Comparison of ENCODE assay signal across 8 cellular contexts in the genomic region with DNA sequence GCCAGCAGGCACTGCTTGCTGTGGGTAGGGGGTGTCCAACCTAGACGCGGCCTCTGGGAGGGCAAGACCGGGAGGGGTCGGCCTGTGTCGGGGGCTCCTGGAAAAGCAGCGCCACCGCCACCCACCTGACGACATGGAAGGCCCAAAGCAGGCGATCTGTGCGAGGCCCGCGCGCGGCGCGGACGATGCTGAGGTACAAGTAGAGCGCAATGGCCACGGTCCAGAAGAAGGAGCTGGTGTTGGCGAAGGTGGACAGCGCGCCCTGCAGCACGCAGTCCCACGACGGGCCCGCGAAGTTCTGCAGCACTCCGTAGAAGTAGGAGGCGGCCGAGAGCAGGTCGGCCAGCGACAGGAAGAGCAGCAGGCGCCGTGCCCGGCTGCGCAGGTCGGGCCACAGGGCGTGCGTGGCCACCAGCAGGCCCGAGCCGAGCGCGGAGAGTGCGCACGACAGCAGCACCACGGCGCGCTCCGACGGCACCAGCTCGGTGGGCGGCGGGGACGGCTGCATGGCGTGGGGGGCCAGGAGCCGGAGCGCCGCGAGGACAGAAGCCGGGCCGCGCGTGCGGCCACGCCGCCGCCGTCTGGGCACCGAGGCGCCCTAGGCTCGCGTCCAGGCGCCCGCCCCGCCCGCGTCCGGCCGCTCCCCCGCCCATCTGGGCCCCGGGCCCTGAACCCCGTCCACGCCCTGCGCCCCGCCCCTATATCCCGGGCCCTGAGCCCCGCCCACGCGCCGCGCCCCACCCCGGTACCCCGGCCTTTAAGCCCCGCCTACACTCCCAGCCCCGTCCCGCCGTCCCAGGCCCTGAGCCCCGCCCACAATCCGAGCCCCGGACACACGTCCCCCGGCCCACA. TPM values are rescaled to one million over a fixed set of nuclear protein-coding genes. Genes with fewer than 3 reads are reported as not detected.
DNase-seq lines count a peak whose midpoint lies in the region; ATAC-seq and TF ChIP-seq lines count a peak whose summit lies in the region.

A gene with protein sequence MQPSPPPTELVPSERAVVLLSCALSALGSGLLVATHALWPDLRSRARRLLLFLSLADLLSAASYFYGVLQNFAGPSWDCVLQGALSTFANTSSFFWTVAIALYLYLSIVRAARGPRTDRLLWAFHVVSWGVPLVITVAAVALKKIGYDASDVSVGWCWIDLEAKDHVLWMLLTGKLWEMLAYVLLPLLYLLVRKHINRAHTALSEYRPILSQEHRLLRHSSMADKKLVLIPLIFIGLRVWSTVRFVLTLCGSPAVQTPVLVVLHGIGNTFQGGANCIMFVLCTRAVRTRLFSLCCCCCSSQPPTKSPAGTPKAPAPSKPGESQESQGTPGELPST (minus strand): TSS at position 583 of the 852 bp plus-strand sequence. CDS start 75 bp downstream, at position 508.

- no peak for TF ChIP-seq CTCF in sigmoid colon (IDR thresholded peaks at IDR 0.05)

- peak; percentile 99 for DNase-seq in D341Med (ENCODE audit: low spot score)
- DNase-seq in T-helper 2 cell = peak; percentile 60 to 80 (median 75)
- DNase-seq in anterior cingulate cortex (lab: John Stamatoyannopoulos, UW) = peak in 34 of 58 donors; percentile 3 to 70 (median 20)
- peak; percentile 95 for DNase-seq in hepatic stellate cell (ENCODE audit: low spot score)
- DNase-seq in sigmoid colon = peak; percentile 94
- DNase-seq in NCI-H1694 treated with DMSO at 0.1 percent for 48 hours (lab: John Stamatoyannopoulos, UW) = no peak

- peak; percentile 46 for ATAC-seq in GM21367 (IDR thresholded peaks at IDR 0.05; ENCODE audit: unreplicated experiment)

- 1 to 2% methylated on average over 102 of the region's 102 CpGs for WGBS in sigmoid colon, 2 donors

- H3K27me3 ChIP-seq in HUES6 (ENCODE audit: control insufficient read depth, insufficient read depth, low read length) (peaks cover 14% of the 10 kb centered on the region), sigmoid colon (no peaks in the 10 kb centered on the region)

- H3K36me3 ChIP-seq in HUES6 (ENCODE audit: control insufficient read depth, insufficient read depth, low read length) = no peaks in the 10 kb centered on the region
- no peaks in the 10 kb centered on the region for H3K36me3 ChIP-seq in sigmoid colon

- H3K27ac ChIP-seq in HUES6 (ENCODE audit: low read depth, low read length) (no peak within 1 kb of the TSS), sigmoid colon (peak within 1 kb of the TSS; percentile 75 to 90 (median 84))

- H3K4me3 ChIP-seq in HUES6 (ENCODE audit: low read depth, low read length) = peak within 1 kb of the TSS; percentile 80
- peak within 1 kb of the TSS; percentile 46 to 85 (median 59) for H3K4me3 ChIP-seq in sigmoid colon

- peak within 1 kb of the TSS; percentile 39 for H3K9ac ChIP-seq in HUES6 (ENCODE audit: low read length)

- intact Hi-C loops in sigmoid colon (cut with DNase I) = no loop called here

- TF ChIP-seq POLR2A in sigmoid colon (IDR thresholded peaks at IDR 0.05) = no peak

- H3K4me1 ChIP-seq in HUES6 (ENCODE audit: control insufficient read depth, insufficient read depth, low read length) (peaks cover 11% of the 10 kb centered on the region), sigmoid colon (peaks cover 0 to 27% (median 21%) of the 10 kb centered on the region in 4 donors)

- H3K9me3 ChIP-seq in HUES6 (ENCODE audit: control insufficient read depth, insufficient read depth, low read depth, low read length) (no peaks in the 10 kb centered on the region), sigmoid colon (no peaks in the 10 kb centered on the region)

- no peak for TF ChIP-seq EP300 in sigmoid colon (IDR thresholded peaks at IDR 0.05)

RNA-seq across cellular contexts. Expression of the gene that starts here (rescaled TPM):
- total RNA-seq in sigmoid colon = 1 to 10 TPM; 1.6 to 2.8 (median 1.7) TPM
- 1 to 10 TPM in 2 of 3 donors, under 1 TPM in 1; 0.92 to 3.7 (median 1.8) TPM for polyA plus RNA-seq in sigmoid colon
